ENCODE assay signal across 20 cellular contexts in the genomic region with DNA sequence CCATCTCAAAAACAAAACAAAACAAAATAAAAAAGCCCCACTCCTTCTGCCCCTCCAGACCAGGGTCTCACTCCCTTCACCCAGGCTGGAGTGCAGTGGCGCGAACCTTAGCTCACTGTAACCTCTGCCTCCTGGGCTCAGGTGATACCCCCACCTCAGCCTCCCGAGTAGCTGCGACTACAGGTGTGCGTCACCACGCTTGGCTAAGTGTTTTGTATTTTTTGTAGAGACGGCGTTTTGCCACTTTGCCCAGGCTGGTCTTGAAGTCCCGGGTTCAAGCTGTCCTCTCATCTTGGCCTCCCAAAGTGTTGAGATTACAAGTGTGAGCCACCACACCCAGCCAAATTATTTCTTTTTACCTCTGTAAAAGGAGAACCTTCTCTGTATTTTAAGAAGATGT.
DNase-seq lines count a peak whose midpoint lies in the region; ATAC-seq and TF ChIP-seq lines count a peak whose summit lies in the region.
"Had no signal": no experiment of that assay in that cellular context is flagged by ENCODE, and none has a peak within 500 bp of the region (broad histone marks: within the 10 kb centered on the region; RNA-seq: fewer than 3 reads in every experiment).

No MANE protein-coding gene starts in this region.

- no peaks in the 10 kb centered on the region for H3K36me3 ChIP-seq in CD4-positive, alpha-beta memory T cell (ENCODE audit: insufficient read depth, low read length)
- H3K36me3 ChIP-seq in PC-9 (ENCODE audit: low read depth): peaks cover 12% of the 10 kb centered on the region; the same call in 1 of the 2 replicates
- H3K36me3 ChIP-seq: neutrophil, upper lobe of left lung had no signal

- no peak for ATAC-seq in naive thymus-derived CD8-positive, alpha-beta T cell
- no peak for ATAC-seq in GM19035 (IDR thresholded peaks at IDR 0.05; ENCODE audit: unreplicated experiment)
- ATAC-seq: activated CD4-positive, CD25-positive, alpha-beta regulatory T cell treated with anti-CD3 and anti-CD28 coated beads, Interleukin-2, amount 50 U/mL, for 24 hours; psoas muscle had no signal

- CTCF ChIA-PET in CD4-positive, alpha-beta memory T cell (lab: Charles Lee; ENCODE audit: partially characterized antibody): interaction anchor here (1.3 to 3.9 kb wide), 2 partner anchors 9 to 228 kb away, joined by 3 to 17 read pairs; no protein-coding TSS in a partner anchor
- CTCF ChIA-PET in PC-9 (lab: Charles Lee): no interaction called here

- peak; percentile 55 for DNase-seq in activated CD4-positive, alpha-beta T cell treated with anti-CD3 and anti-CD28 coated beads, Interleukin-2, amount 10 ng/mL, durations not matched to agents 24 days and 14 days
- no peak for DNase-seq in activated CD4-positive, alpha-beta T cell treated with anti-CD3 and anti-CD28 coated beads, Interleukin-2, amount 50 U/mL, for 1 hour
- no peak for DNase-seq in CD4-positive, alpha-beta memory T cell
- no peak for DNase-seq in activated T-helper 2 cell treated with anti-CD3 and anti-CD28 coated beads, Interferon-gamma antibody, Interleukin-2, Interleukin-4, amounts not matched to agents 10 μg/mL and 5 μg/mL and 100 μg/mL, durations not matched to agents 14 hours and 24 hours and 36 hours (ENCODE audit: low spot score)
- no peak for DNase-seq in naive thymus-derived CD8-positive, alpha-beta T cell
- no peak for DNase-seq in PC-9
- no peak for DNase-seq in NCI-H2196 treated with DMSO at 0.1 percent for 48 hours (lab: John Stamatoyannopoulos, UW; ENCODE audit: unreplicated experiment)
- DNase-seq: activated effector memory CD4-positive, alpha-beta T cell treated with Interleukin-2 at 50 U/mL for 16 hours; AML-193; aorta; GF-D8; MM.1S; NCI-H1417; NCI-H2081 treated with DMSO at 0.1 percent for 48 hours; NCI-H446; psoas muscle; upper lobe of left lung had no signal

- peaks cover 14% of the 10 kb centered on the region; the same call in 1 of the 2 replicates for H4K20me1 ChIP-seq in PC-9 (ENCODE audit: insufficient read depth)

- H3K27ac ChIP-seq in CD4-positive, alpha-beta memory T cell (ENCODE audit: low read depth, low read length): no peak overlapping the region
- H3K27ac ChIP-seq in PC-9: no peak overlapping the region; the same call in 1 of the 2 replicates
- H3K27ac ChIP-seq: neutrophil, psoas muscle had no signal

- POLR2A ChIA-PET in CD4-positive, alpha-beta memory T cell (lab: Charles Lee; ENCODE audit: partially characterized antibody): interaction anchor here (2.1 kb wide), 1 partner anchor 110 kb away, joined by 7 read pairs; the partner anchor contains the start of gene NCOA3
- POLR2A ChIA-PET in naive thymus-derived CD8-positive, alpha-beta T cell (lab: Charles Lee): interaction anchor here (0.5 kb wide), 1 partner anchor 240 kb away, joined by 3 read pairs; no protein-coding TSS in a partner anchor
- POLR2A ChIA-PET in PC-9 (lab: Charles Lee; ENCODE audit: unreplicated experiment): no interaction called here

- no peaks in the 10 kb centered on the region for H3K27me3 Mint-ChIP-seq in activated CD4-positive, alpha-beta T cell treated with anti-CD3 and anti-CD28 coated beads, Interleukin-2, amount 10 ng/mL, durations not matched to agents 24 days and 14 days
- H3K27me3 Mint-ChIP-seq in CD4-positive, alpha-beta memory T cell: no peaks in the 10 kb centered on the region
- no peaks in the 10 kb centered on the region for H3K27me3 Mint-ChIP-seq in activated T-helper 2 cell treated with anti-CD3 and anti-CD28 coated beads, Interferon-gamma antibody, Interleukin-2, Interleukin-4, amounts not matched to agents 10 μg/mL and 5 μg/mL and 100 μg/mL, durations not matched to agents 14 hours and 24 hours and 36 hours (ENCODE audit: low read depth)
- no peaks in the 10 kb centered on the region for H3K27me3 Mint-ChIP-seq in naive thymus-derived CD8-positive, alpha-beta T cell

- H3K27ac Mint-ChIP-seq in activated CD4-positive, alpha-beta T cell treated with anti-CD3 and anti-CD28 coated beads, Interleukin-2, amount 10 ng/mL, durations not matched to agents 24 days and 14 days: peak overlapping the region; percentile 95
- peak overlapping the region in 6 of 7 donors; percentile 1 to 97 (median 61) for H3K27ac Mint-ChIP-seq in CD4-positive, alpha-beta memory T cell
- peak overlapping the region; percentile 80 for H3K27ac Mint-ChIP-seq in activated T-helper 2 cell treated with anti-CD3 and anti-CD28 coated beads, Interferon-gamma antibody, Interleukin-2, Interleukin-4, amounts not matched to agents 10 μg/mL and 5 μg/mL and 100 μg/mL, durations not matched to agents 14 hours and 24 hours and 36 hours
- peak overlapping the region in 6 of 10 donors; percentile 48 to 87 (median 74) for H3K27ac Mint-ChIP-seq in naive thymus-derived CD8-positive, alpha-beta T cell

- no peak for TF ChIP-seq CTCF in PC-9 (conservative IDR thresholded peaks at IDR 0.05)

- H3K36me3 Mint-ChIP-seq in activated CD4-positive, alpha-beta T cell treated with anti-CD3 and anti-CD28 coated beads, Interleukin-2, amount 10 ng/mL, durations not matched to agents 24 days and 14 days (ENCODE audit: low read depth): peaks cover 46% of the 10 kb centered on the region
- H3K36me3 Mint-ChIP-seq in CD4-positive, alpha-beta memory T cell: peaks cover 4 to 12% of the 10 kb centered on the region in 2 donors
- peaks cover 52% of the 10 kb centered on the region for H3K36me3 Mint-ChIP-seq in activated T-helper 2 cell treated with anti-CD3 and anti-CD28 coated beads, Interferon-gamma antibody, Interleukin-2, Interleukin-4, amounts not matched to agents 10 μg/mL and 5 μg/mL and 100 μg/mL, durations not matched to agents 14 hours and 24 hours and 36 hours (ENCODE audit: low read depth)
- peaks cover 0 to 20% (median 0%) of the 10 kb centered on the region in 3 donors for H3K36me3 Mint-ChIP-seq in naive thymus-derived CD8-positive, alpha-beta T cell

- H3K4me1 Mint-ChIP-seq in activated CD4-positive, alpha-beta T cell treated with anti-CD3 and anti-CD28 coated beads, Interleukin-2, amount 10 ng/mL, durations not matched to agents 24 days and 14 days: peaks cover 58% of the 10 kb centered on the region
- peaks cover 43 to 67% (median 56%) of the 10 kb centered on the region in 4 donors for H3K4me1 Mint-ChIP-seq in CD4-positive, alpha-beta memory T cell
- H3K4me1 Mint-ChIP-seq in activated T-helper 2 cell treated with anti-CD3 and anti-CD28 coated beads, Interferon-gamma antibody, Interleukin-2, Interleukin-4, amounts not matched to agents 10 μg/mL and 5 μg/mL and 100 μg/mL, durations not matched to agents 14 hours and 24 hours and 36 hours (ENCODE audit: low read depth): peaks cover 66% of the 10 kb centered on the region
- H3K4me1 Mint-ChIP-seq in naive thymus-derived CD8-positive, alpha-beta T cell: peaks cover 24 to 66% (median 53%) of the 10 kb centered on the region in 4 donors

- H2AFZ ChIP-seq in PC-9: no peak overlapping the region

- H3K9me3 ChIP-seq in CD4-positive, alpha-beta memory T cell (ENCODE audit: control insufficient read depth in 1 of 2, low read length in 2 of 2): no peaks in the 10 kb centered on the region
- no peaks in the 10 kb centered on the region for H3K9me3 ChIP-seq in PC-9 (ENCODE audit: insufficient read depth, low read depth)
- H3K9me3 ChIP-seq: neutrophil, psoas muscle, upper lobe of left lung had no signal

- H3K4me1 ChIP-seq in CD4-positive, alpha-beta memory T cell (ENCODE audit: insufficient read depth, low read length): peaks cover 51% of the 10 kb centered on the region
- peaks cover 45% of the 10 kb centered on the region for H3K4me1 ChIP-seq in PC-9 (replicated peaks; ENCODE audit: insufficient read depth)

- intact Hi-C loops in activated CD4-positive, alpha-beta T cell treated with anti-CD3 and anti-CD28 coated beads, Interleukin-2, amount 10 ng/mL, durations not matched to agents 24 days and 14 days (cut with micrococcal nuclease): loop anchor here (2.0 to 5.0 kb wide), 2 partner anchors 34 to 109 kb away; no protein-coding TSS in a partner anchor
- intact Hi-C loops in CD4-positive, alpha-beta memory T cell (cut with micrococcal nuclease): loop anchor here (5.0 to 10.0 kb wide), 2 partner anchors 109 to 197 kb away; partner anchors contain the start of gene NCOA3
- intact Hi-C loops in activated T-helper 2 cell treated with anti-CD3 and anti-CD28 coated beads, Interferon-gamma antibody, Interleukin-2, Interleukin-4, amounts not matched to agents 10 μg/mL and 5 μg/mL and 100 μg/mL, durations not matched to agents 14 hours and 24 hours and 36 hours (cut with micrococcal nuclease): loop anchor here (2.0 to 10.0 kb wide), 4 partner anchors 34 to 257 kb away; partner anchors contain the start of gene ZMYND8
- intact Hi-C loops in PC-9 (cut with micrococcal nuclease; ENCODE audit: unreplicated experiment): loop anchor here (5.0 to 10.0 kb wide), 2 partner anchors 34 to 67 kb away; no protein-coding TSS in a partner anchor

- no peak overlapping the region for H3K4me3 ChIP-seq in CD4-positive, alpha-beta memory T cell (ENCODE audit: low read length in 2 of 2)
- H3K4me3 ChIP-seq in PC-9: no peak overlapping the region
- H3K4me3 ChIP-seq: psoas muscle, upper lobe of left lung had no signal

- no peaks in the 10 kb centered on the region for H3K9me3 Mint-ChIP-seq in activated CD4-positive, alpha-beta T cell treated with anti-CD3 and anti-CD28 coated beads, Interleukin-2, amount 10 ng/mL, durations not matched to agents 24 days and 14 days
- H3K9me3 Mint-ChIP-seq in CD4-positive, alpha-beta memory T cell: no peaks in the 10 kb centered on the region
- H3K9me3 Mint-ChIP-seq in activated T-helper 2 cell treated with anti-CD3 and anti-CD28 coated beads, Interferon-gamma antibody, Interleukin-2, Interleukin-4, amounts not matched to agents 10 μg/mL and 5 μg/mL and 100 μg/mL, durations not matched to agents 14 hours and 24 hours and 36 hours: no peaks in the 10 kb centered on the region
- H3K9me3 Mint-ChIP-seq in naive thymus-derived CD8-positive, alpha-beta T cell: peaks cover 0 to 2% (median 0%) of the 10 kb centered on the region in 9 donors

- H3K9me2 ChIP-seq in PC-9 (ENCODE audit: insufficient read depth): no peaks in the 10 kb centered on the region

- peaks cover 62% of the 10 kb centered on the region for H3F3A ChIP-seq in PC-9 (ENCODE audit: insufficient read depth, low read depth)

- no peak overlapping the region for H3K4me3 Mint-ChIP-seq in activated CD4-positive, alpha-beta T cell treated with anti-CD3 and anti-CD28 coated beads, Interleukin-2, amount 10 ng/mL, durations not matched to agents 24 days and 14 days
- no peak overlapping the region for H3K4me3 Mint-ChIP-seq in CD4-positive, alpha-beta memory T cell
- no peak overlapping the region for H3K4me3 Mint-ChIP-seq in activated T-helper 2 cell treated with anti-CD3 and anti-CD28 coated beads, Interferon-gamma antibody, Interleukin-2, Interleukin-4, amounts not matched to agents 10 μg/mL and 5 μg/mL and 100 μg/mL, durations not matched to agents 14 hours and 24 hours and 36 hours (ENCODE audit: low read depth)
- H3K4me3 Mint-ChIP-seq in naive thymus-derived CD8-positive, alpha-beta T cell: no peak overlapping the region

- no TSS peak for BruUV-seq in PC-9 (replicated peaks; lab: Mats Ljungman, UMichigan)

- H3K4me2 ChIP-seq in PC-9: no peak overlapping the region

- no peaks in the 10 kb centered on the region for H3K27me3 ChIP-seq in CD4-positive, alpha-beta memory T cell (ENCODE audit: insufficient read depth, low read length)
- no peaks in the 10 kb centered on the region for H3K27me3 ChIP-seq in PC-9 (ENCODE audit: insufficient read depth, low read depth)
- H3K27me3 ChIP-seq: neutrophil, upper lobe of left lung had no signal

- peaks cover 90% of the 10 kb centered on the region for H3K79me2 ChIP-seq in PC-9 (ENCODE audit: low read depth)
